Comparison of ENCODE assay signal across 1 cellular context in genomic region chr5:176490291-176490690, GRCh38.
TF ChIP-seq lines count a peak whose summit lies in the region.

No MANE protein-coding gene starts in this region.

TF ChIP-seq in A549, 52 proteins besides CTCF, POLR2A, EP300 and RAD21 (continued from another document):
- TF ChIP-seq, protein P1, sequence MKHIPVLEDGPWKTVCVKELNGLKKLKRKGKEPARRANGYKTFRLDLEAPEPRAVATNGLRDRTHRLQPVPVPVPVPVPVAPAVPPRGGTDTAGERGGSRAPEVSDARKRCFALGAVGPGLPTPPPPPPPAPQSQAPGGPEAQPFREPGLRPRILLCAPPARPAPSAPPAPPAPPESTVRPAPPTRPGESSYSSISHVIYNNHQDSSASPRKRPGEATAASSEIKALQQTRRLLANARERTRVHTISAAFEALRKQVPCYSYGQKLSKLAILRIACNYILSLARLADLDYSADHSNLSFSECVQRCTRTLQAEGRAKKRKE (CRISPR knock-in tag; IDR thresholded peaks at IDR 0.05; ENCODE audit: low read depth), result no peak
- TF ChIP-seq SMC3 (IDR thresholded peaks at IDR 0.05) (no peak), HOXA7 (CRISPR knock-in tag; IDR thresholded peaks at IDR 0.05) (no peak), MAX (IDR thresholded peaks at IDR 0.05) (no peak)
TF ChIP-seq in A549: peak in this region for 0.
